16 cellular contexts compared by ENCODE assay signal in the genomic region with DNA sequence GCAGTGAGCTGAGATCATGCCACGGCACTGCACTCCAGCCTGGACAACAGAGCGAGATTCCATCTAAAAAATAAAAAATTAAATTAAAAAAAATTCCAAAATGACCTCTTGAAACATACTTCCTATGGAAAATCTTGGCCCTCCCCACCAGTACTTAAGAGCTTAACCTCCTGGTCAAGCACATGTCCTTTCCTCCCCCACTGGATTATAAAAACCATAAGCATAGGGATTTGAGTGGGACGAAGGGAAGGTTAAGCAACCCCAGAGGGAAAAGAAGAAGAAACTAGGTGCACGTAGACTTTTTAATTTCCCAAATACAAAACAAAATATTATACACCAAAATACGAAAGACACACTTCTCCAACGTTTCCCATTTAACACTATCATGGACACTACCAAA. TPM values are rescaled to one million over a fixed set of nuclear protein-coding genes. Genes with fewer than 3 reads are reported as not detected.
DNase-seq lines count a peak whose midpoint lies in the region; ATAC-seq and TF ChIP-seq lines count a peak whose summit lies in the region.
"Had no signal": no experiment of that assay in that cellular context is flagged by ENCODE, and none has a peak within 500 bp of the region (broad histone marks: within the 10 kb centered on the region; RNA-seq: fewer than 3 reads in every experiment).

No MANE protein-coding gene starts in this region.

- no peaks in the 10 kb centered on the region for H3K4me1 ChIP-seq in ascending aorta

- H3K4me3 ChIP-seq in fibroblast of mammary gland (ENCODE audit: control insufficient read depth, low read depth, low read length) (no peak overlapping the region), retinal pigment epithelial cell (ENCODE audit: low read length) (no peak overlapping the region), ascending aorta (no peak overlapping the region)
- H3K4me3 ChIP-seq: BLaER1 treated with 17β-estradiol and CSF1 and Interleukin-3, amounts not matched to agents 10 nM and 100 nM; GM23248 had no signal

- H3K27me3 ChIP-seq in ascending aorta = no peaks in the 10 kb centered on the region
- H3K27me3 ChIP-seq: BLaER1 treated with 17β-estradiol and CSF1 and Interleukin-3, amounts not matched to agents 10 nM and 100 nM had no signal

- H3K9me3 ChIP-seq in ascending aorta = no peaks in the 10 kb centered on the region

- no peak overlapping the region for H3K27ac ChIP-seq in ascending aorta
- H3K27ac ChIP-seq: BLaER1 treated with 17β-estradiol and CSF1 and Interleukin-3, amounts not matched to agents 10 nM and 100 nM; GM23248 had no signal

- intact Hi-C loops in ascending aorta (cut with DNase I) = no loop called here

- peak; percentile 58 for DNase-seq in NCI-H82 (lab: John Stamatoyannopoulos, UW)
- peak; percentile 49 for DNase-seq in fibroblast of mammary gland (ENCODE audit: low read depth)
- DNase-seq in retinal pigment epithelial cell (ENCODE audit: low read depth) = peak; percentile 39
- no peak for DNase-seq in ascending aorta (ENCODE audit: low spot score in 2 of 2)
- no peak for DNase-seq in HUDEP-2 (lab: John Stamatoyannopoulos, UW; ENCODE audit: unreplicated experiment in 76 of 76)
- DNase-seq: CD8-positive, alpha-beta memory T cell; COR-L47; DMS79 treated with DMSO at 0.1 percent for 48 hours; GF-D8; GM23248; HFFc6; KG1 had no signal

- no peak for ATAC-seq in HG03442 (IDR thresholded peaks at IDR 0.05; ENCODE audit: unreplicated experiment)
- no peak for ATAC-seq in GM19324 (IDR thresholded peaks at IDR 0.05; ENCODE audit: low FRiP score, unreplicated experiment)
- ATAC-seq: HCT116 had no signal

- no peaks in the 10 kb centered on the region for H3K36me3 ChIP-seq in ascending aorta

- TF ChIP-seq CTCF in fibroblast of mammary gland (conservative IDR thresholded peaks at IDR 0.05; ENCODE audit: control insufficient read depth, insufficient read depth, low read depth, low read length) (no peak), retinal pigment epithelial cell (conservative IDR thresholded peaks at IDR 0.05; ENCODE audit: low read depth, low read length) (no peak), ascending aorta (IDR thresholded peaks at IDR 0.05) (no peak)

RNA-seq across cellular contexts. Expression of a gene that starts 25.3 kb away (rescaled TPM):
- total RNA-seq in ascending aorta = 11.0 TPM

Comparison
In these comparisons a context has a peak if more than half of its experiments do, and no peak if none do; other contexts are left out.
1. DNase-seq: peak in NCI-H82 (single experiment), fibroblast of mammary gland (single experiment) and retinal pigment epithelial cell (single experiment); none in ascending aorta (0 of 2) and HUDEP-2 (0 of 76).